ENCODE assay signal across 23 cellular contexts in genomic region chr6:128343666-128344065, GRCh38.
"Had no signal": no experiment of that assay in that cellular context is flagged by ENCODE, and none has a peak within 500 bp of the region (broad histone marks: within the 10 kb centered on the region; RNA-seq: fewer than 3 reads in every experiment).

No MANE protein-coding gene starts in this region.

- H3K4me3 ChIP-seq: left lung, lower lobe of right lung, ovary, right atrium auricular region, right lobe of liver, smooth muscle cell, tibial nerve, uterus had no signal

- H3K27ac ChIP-seq: left lung, lower lobe of right lung, ovary, right atrium auricular region, right lobe of liver, tibial nerve, uterus had no signal

- H3K9me3 ChIP-seq: left lung, lower lobe of right lung, ovary, right atrium auricular region, right lobe of liver, tibial nerve, uterus had no signal

- ATAC-seq: left colon; left lung; lower lobe of right lung; natural killer cell; right lobe of liver; stimulated activated memory B cell treated with anti-CD40 and anti-IgM and Interleukin-4, amounts not matched to agents 10 μg/mL and 1 μg/mL and 100 μg/mL, for 72 hours; stimulated activated naive CD8-positive, alpha-beta T cell treated with anti-CD3 and anti-CD28 coated beads, Interleukin-15, amount 100 ng/mL, for 72 hours had no signal

- DNase-seq: hippocampal formation; kidney glomerular epithelial cell; left colon; lower lobe of right lung; mammary epithelial cell; mesendoderm; naive B cell; natural killer cell; ovary; right lobe of liver; stimulated activated CD4-positive, alpha-beta T cell treated with anti-CD3 and anti-CD28 coated beads, Interleukin-1b, Interleukin-23, amount 100 ng/mL, for 48 hours; stimulated activated CD4-positive, alpha-beta T cell treated with anti-CD3 and anti-CD28 coated beads, Interleukin-2, amount 100 ng/mL, for 48 hours; stimulated activated CD4-positive, alpha-beta T cell treated with anti-CD3 and anti-CD28 coated beads, Interleukin-4, amount 100 ng/mL, for 4 hours; stimulated activated CD8-positive, alpha-beta memory T cell treated with anti-CD3 and anti-CD28 coated beads, Interleukin-4, amount 100 ng/mL, for 48 hours; stimulated activated naive CD4-positive, alpha-beta T cell treated with Interleukin-2 at 50 U/mL for 16 hours; stimulated activated naive CD8-positive, alpha-beta T cell treated with anti-CD3 and anti-CD28 coated beads, Interleukin-15, amount 100 ng/mL, for 72 hours; substantia nigra; uterus had no signal

- H3K4me1 ChIP-seq: uterus had no signal

- H3K4me2 ChIP-seq: smooth muscle cell had no signal

- H3K27me3 ChIP-seq: left lung, ovary, right atrium auricular region, right lobe of liver, tibial nerve, uterus had no signal

- H3K36me3 ChIP-seq: left lung, lower lobe of right lung, ovary, right atrium auricular region, right lobe of liver, tibial nerve, uterus had no signal
